ENCODE assay signal across 1 cellular context in the genomic region with DNA sequence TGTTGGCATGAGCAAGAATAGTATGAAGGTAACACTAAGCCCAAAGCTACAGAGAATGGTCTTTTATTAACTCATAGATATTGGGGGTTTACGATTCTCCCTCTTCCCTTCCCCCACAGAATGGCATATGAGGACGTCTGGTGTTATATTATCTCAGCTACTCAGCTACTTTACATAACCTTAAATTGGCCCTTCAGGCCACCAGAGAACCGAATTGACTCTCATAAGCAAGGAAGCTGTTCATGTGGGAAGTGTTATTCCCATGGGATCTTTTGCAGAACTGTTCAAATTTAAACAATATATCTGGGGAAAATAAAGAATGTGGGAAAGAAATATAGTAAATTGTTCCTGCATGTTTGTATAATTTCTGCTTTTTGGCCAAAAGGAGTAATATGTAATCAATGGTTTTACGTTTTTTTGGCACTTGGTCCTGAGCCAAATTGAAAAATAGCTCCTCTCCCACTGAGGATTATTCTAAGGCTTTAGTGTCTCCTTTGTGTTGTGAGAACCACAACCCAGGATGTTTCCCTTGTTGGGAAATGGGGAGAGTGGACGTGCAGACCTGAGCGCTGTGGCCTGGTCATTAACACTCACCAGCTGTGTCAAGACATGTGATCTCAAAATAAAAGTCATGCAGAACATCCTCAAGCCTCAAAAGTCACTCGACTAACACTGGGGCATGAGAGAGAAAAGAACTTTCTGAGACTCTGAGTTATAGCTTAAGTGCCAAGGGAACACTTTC.
TF ChIP-seq lines count a peak whose summit lies in the region.

No MANE protein-coding gene starts in this region.

TF ChIP-seq in HepG2, 621 proteins besides CTCF, POLR2A, EP300 and RAD21:
- TF ChIP-seq REXO4 (CRISPR knock-in tag; IDR thresholded peaks at IDR 0.05; ENCODE audit: borderline replicate concordance) (no peak), FOXK2 (IDR thresholded peaks at IDR 0.05) (no peak)
TF ChIP-seq in HepG2: peak in this region for 0.
